ENCODE assay signal across 9 cellular contexts in the genomic region with DNA sequence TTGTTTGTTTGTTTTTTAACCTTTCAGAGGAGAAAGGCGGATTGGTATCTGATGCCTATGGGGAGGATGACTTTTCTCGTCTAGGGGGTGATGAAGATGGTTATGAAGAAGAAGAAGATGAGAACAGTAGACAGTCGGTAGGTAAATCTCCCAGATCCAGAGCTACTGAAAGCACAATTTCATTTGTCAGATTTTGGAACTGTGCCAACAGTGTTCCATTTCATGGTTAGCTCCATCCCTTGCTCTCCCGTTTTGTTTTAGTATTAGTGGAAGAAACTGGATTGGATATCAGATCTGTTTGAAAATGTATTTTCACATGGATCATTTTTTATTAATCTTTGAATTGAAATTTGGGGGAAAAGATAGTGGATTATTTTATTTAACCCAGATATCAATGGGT. TPM values are rescaled to one million over a fixed set of nuclear protein-coding genes. Genes with fewer than 3 reads are reported as not detected.
DNase-seq lines count a peak whose midpoint lies in the region; ATAC-seq and TF ChIP-seq lines count a peak whose summit lies in the region.
"Had no signal": no experiment of that assay in that cellular context is flagged by ENCODE, and none has a peak within 500 bp of the region (broad histone marks: within the 10 kb centered on the region; RNA-seq: fewer than 3 reads in every experiment).

No MANE protein-coding gene starts in this region.

- no peak for DNase-seq in SK-N-SH
- no peak for DNase-seq in fibroblast of lung (ENCODE audit: low read depth in 2 of 2)
- DNase-seq in cortex of kidney (lab: John Stamatoyannopoulos, UW): no peak
- no peak for DNase-seq in dedifferentiated amniotic fluid mesenchymal stem cell (ENCODE audit: extremely low spot score)

- TF ChIP-seq CTCF in SK-N-SH (IDR thresholded peaks at IDR 0.05) (no peak), OCI-LY3 (IDR thresholded peaks at IDR 0.05; ENCODE audit: low read depth, low read length) (no peak), fibroblast of lung (conservative IDR thresholded peaks at IDR 0.05 in 1 of 2, IDR thresholded peaks at IDR 0.05 in 1 of 2; ENCODE audit: low read depth in 1 of 2, low read length in 2 of 2) (no peak)

- peaks cover 11% of the 10 kb centered on the region for H3F3A ChIP-seq in SK-N-SH (replicated peaks; ENCODE audit: insufficient read depth)

- H2AFZ ChIP-seq in SK-N-SH (ENCODE audit: low read depth) (no peak overlapping the region), OCI-LY3 (ENCODE audit: low read depth, low read length) (no peak overlapping the region), fibroblast of lung (ENCODE audit: low read length) (no peak overlapping the region)

- ATAC-seq in SK-N-SH treated with all-trans-retinoic acid at 6 μM for 48 hours: no peak
- ATAC-seq in HG03521 (IDR thresholded peaks at IDR 0.05; ENCODE audit: unreplicated experiment): no peak
- ATAC-seq: upper lobe of right lung had no signal

- H3K4me3 ChIP-seq in SK-N-SH (ENCODE audit: low read depth in 2 of 2, low read length in 1 of 2) (peak overlapping the region; percentile 94 to 97; a peak in 3 of 4 replicates), OCI-LY3 (ENCODE audit: low read length) (peak overlapping the region; percentile 99), fibroblast of lung (replicated peaks in 1 of 4; ENCODE audit: control extremely low read depth in 1 of 4, insufficient read depth in 1 of 4, low read depth in 3 of 4, low read length in 4 of 4) (peak overlapping the region; percentile 72 to 100 (median 99)), skeletal muscle satellite cell (ENCODE audit: low read length) (peak overlapping the region; percentile 98)

- 49% methylated on average over 4 of the region's 4 CpGs for WGBS in SK-N-SH (ENCODE audit: low lambda C conversion rate)

- H3K9ac ChIP-seq in SK-N-SH (peak overlapping the region; percentile 93), OCI-LY3 (ENCODE audit: low read length) (peak overlapping the region; percentile 83), fibroblast of lung (ENCODE audit: insufficient read depth, low read length) (no peak overlapping the region), skeletal muscle satellite cell (ENCODE audit: low read depth, low read length) (peak overlapping the region; percentile 95)

- POLR2A ChIA-PET in SK-N-SH (lab: Yijun Ruan, JAX): no interaction called here

- H4K20me1 ChIP-seq in SK-N-SH (ENCODE audit: insufficient read depth): no peaks in the 10 kb centered on the region
- no peaks in the 10 kb centered on the region for H4K20me1 ChIP-seq in OCI-LY3 (ENCODE audit: insufficient read depth, low read length)
- peaks cover 3% of the 10 kb centered on the region for H4K20me1 ChIP-seq in fibroblast of lung (ENCODE audit: control insufficient read depth, extremely low read depth, insufficient read depth, low read length)

- H3K9me3 ChIP-seq in SK-N-SH (no peaks in the 10 kb centered on the region), OCI-LY3 (ENCODE audit: insufficient read depth, low read length) (peaks cover 5% of the 10 kb centered on the region; the same call in 1 of the 2 replicates), fibroblast of lung (ENCODE audit: control insufficient read depth, insufficient read depth, low read depth, low read length) (no peaks in the 10 kb centered on the region), skeletal muscle satellite cell (replicated peaks; ENCODE audit: low read length) (no peaks in the 10 kb centered on the region)
- H3K9me3 ChIP-seq: upper lobe of right lung had no signal

- H3K4me2 ChIP-seq in SK-N-SH (peak overlapping the region; percentile 77), OCI-LY3 (ENCODE audit: low read length) (peak overlapping the region; percentile 95), fibroblast of lung (ENCODE audit: extremely low read depth, insufficient read depth, low read length) (peak overlapping the region; percentile 96), skeletal muscle satellite cell (ENCODE audit: low read length) (peak overlapping the region; percentile 80)

- peak overlapping the region in 1 of 2 experiments; percentile 79; a peak in 1 of 4 replicates for H3K27ac ChIP-seq in SK-N-SH (ENCODE audit: low read depth in 2 of 2, low read length in 1 of 2)
- 0 out of 2 replicates have a peak overlapping the region, but pooled peaks have one; percentile 67 for H3K27ac ChIP-seq in OCI-LY3 (ENCODE audit: low read length)
- no peak overlapping the region for H3K27ac ChIP-seq in fibroblast of lung (ENCODE audit: insufficient read depth, low read length)

- H3K27me3 ChIP-seq in SK-N-SH (ENCODE audit: insufficient read depth) (no peaks in the 10 kb centered on the region), OCI-LY3 (ENCODE audit: low read depth, low read length) (no peaks in the 10 kb centered on the region), fibroblast of lung (ENCODE audit: control insufficient read depth, insufficient read depth, low read length) (no peaks in the 10 kb centered on the region), skeletal muscle satellite cell (ENCODE audit: control insufficient read depth, insufficient read depth, low read length) (no peaks in the 10 kb centered on the region)
- H3K27me3 ChIP-seq: upper lobe of right lung had no signal

- H3K79me2 ChIP-seq in SK-N-SH (ENCODE audit: insufficient read depth): peaks cover 87% of the 10 kb centered on the region
- H3K79me2 ChIP-seq in OCI-LY3 (ENCODE audit: low read length): peaks cover 81% of the 10 kb centered on the region
- peaks cover 56% of the 10 kb centered on the region for H3K79me2 ChIP-seq in fibroblast of lung (ENCODE audit: control insufficient read depth, insufficient read depth, low read length)

- TF ChIP-seq EP300 in SK-N-SH (IDR thresholded peaks at IDR 0.05; ENCODE audit: borderline replicate concordance in 1 of 2, low read depth in 1 of 2, low read length in 1 of 2): no peak

- no peaks in the 10 kb centered on the region for H3K9me2 ChIP-seq in SK-N-SH

- TF ChIP-seq RAD21 in SK-N-SH (IDR thresholded peaks at IDR 0.05; ENCODE audit: low read length): no peak

- CTCF ChIA-PET in SK-N-SH (lab: Yijun Ruan, JAX): interaction anchor here (0.7 to 5.9 kb wide), 10 partner anchors 7 to 85 kb away, joined by 3 to 75 read pairs (median 4); partner anchors contain the start of gene SMIM5

- peaks cover 12 to 16% of the 10 kb centered on the region in 2 experiments; a peak in 3 of 4 replicates for H3K4me1 ChIP-seq in SK-N-SH (ENCODE audit: control insufficient read depth in 1 of 2, insufficient read depth in 2 of 2, low read depth in 1 of 2, low read length in 1 of 2)
- peaks cover 35% of the 10 kb centered on the region for H3K4me1 ChIP-seq in OCI-LY3 (ENCODE audit: low read length)
- peaks cover 8% of the 10 kb centered on the region for H3K4me1 ChIP-seq in fibroblast of lung (ENCODE audit: control insufficient read depth, extremely low read depth, insufficient read depth, low read length)
- H3K4me1 ChIP-seq in skeletal muscle satellite cell (ENCODE audit: control insufficient read depth, insufficient read depth, low read length): peaks cover 18% of the 10 kb centered on the region

- H3K36me3 ChIP-seq in SK-N-SH (replicated peaks in 1 of 2; ENCODE audit: control insufficient read depth in 1 of 2, insufficient read depth in 2 of 2, low read length in 1 of 2): peaks cover 44 to 65% of the 10 kb centered on the region in 2 experiments
- H3K36me3 ChIP-seq in OCI-LY3 (replicated peaks; ENCODE audit: low read depth, low read length): peaks cover 54% of the 10 kb centered on the region
- peaks cover 11% of the 10 kb centered on the region for H3K36me3 ChIP-seq in fibroblast of lung (ENCODE audit: control insufficient read depth, insufficient read depth, low read length)
- peaks cover 35% of the 10 kb centered on the region for H3K36me3 ChIP-seq in skeletal muscle satellite cell (ENCODE audit: insufficient read depth, low read length)

TF ChIP-seq in SK-N-SH, 30 proteins besides CTCF, POLR2A, EP300 and RAD21:
- peak; percentile 65 for TF ChIP-seq NFIC (IDR thresholded peaks at IDR 0.05; ENCODE audit: borderline replicate concordance)
- no peak for TF ChIP-seq RFX5 (IDR thresholded peaks at IDR 0.05; ENCODE audit: low read length)

TF ChIP-seq in SK-N-SH treated with all-trans-retinoic acid at 6 μM for 48 hours, 23 proteins besides CTCF, POLR2A, EP300 and RAD21 (continues in another document):
- TF ChIP-seq ZNF565 (CRISPR knock-in tag; conservative IDR thresholded peaks at IDR 0.05; ENCODE audit: low read depth): no peak
- no peak for TF ChIP-seq ZFP3 (CRISPR knock-in tag; IDR thresholded peaks at IDR 0.05)

RNA-seq across cellular contexts. Expression of gene SAP30BP, which starts 1.4 kb away (rescaled TPM):
- 145 and 158 TPM in 2 replicates for polyA plus RNA-seq in SK-N-SH (2012; rRNA removed)
- polyA plus RNA-seq in SK-N-SH (2012; cell fraction: cytosol; rRNA removed): 103 and 121 TPM in 2 replicates
- 387 and 410 TPM in 2 replicates for polyA plus RNA-seq in SK-N-SH (2012; cell fraction: nucleus; rRNA removed)
- 40.6 and 43.9 TPM in 2 replicates for total RNA-seq in fibroblast of lung
- polyA plus RNA-seq in fibroblast of lung: 61.0 and 84.5 TPM in 2 replicates
- polyA plus RNA-seq in fibroblast of lung (2012): 63.7 and 84.5 TPM in 2 replicates
- polyA minus RNA-seq in fibroblast of lung (ENCODE audit: low replicate concordance): 49.4 and 52.1 TPM in 2 replicates
- total RNA-seq in skeletal muscle satellite cell (2012; rRNA removed): 52.6 and 68.4 TPM in 2 replicates

RNA-seq across cellular contexts. Expression of gene RECQL5, which starts 1.5 kb away (rescaled TPM):
- polyA plus RNA-seq in SK-N-SH (2012; rRNA removed): 22.5 and 25.3 TPM in 2 replicates
- polyA plus RNA-seq in SK-N-SH (2012; cell fraction: cytosol; rRNA removed): 8.8 and 11.4 TPM in 2 replicates
- 179 and 199 TPM in 2 replicates for polyA plus RNA-seq in SK-N-SH (2012; cell fraction: nucleus; rRNA removed)
- 18.5 and 26.3 TPM in 2 replicates for total RNA-seq in fibroblast of lung
- polyA plus RNA-seq in fibroblast of lung: 8.4 and 9.9 TPM in 2 replicates
- polyA plus RNA-seq in fibroblast of lung (2012): 7.7 and 11.5 TPM in 2 replicates
- 29.8 and 33.3 TPM in 2 replicates for polyA minus RNA-seq in fibroblast of lung (ENCODE audit: low replicate concordance)
- 10.5 and 13.7 TPM in 2 replicates for total RNA-seq in skeletal muscle satellite cell (2012; rRNA removed)

RNA-seq across cellular contexts. Expression of gene SMIM5, which starts 35.3 kb away (rescaled TPM):
- polyA plus RNA-seq in SK-N-SH (2012; rRNA removed) (0.02 TPM in 1 of 2 replicates, not detected in the other), fibroblast of lung (0.05 TPM in 1 of 2 replicates, not detected in the other)
- not detected in 2 replicates for polyA plus RNA-seq in SK-N-SH (2012; cell fraction: cytosol; rRNA removed)
- 0.14 and 0.39 TPM in 2 replicates for polyA plus RNA-seq in SK-N-SH (2012; cell fraction: nucleus; rRNA removed)
- under 0.01 and 0.17 TPM in 2 replicates for total RNA-seq in fibroblast of lung
- 0.10 TPM in 1 of 2 replicates, not detected in the other for polyA plus RNA-seq in fibroblast of lung (2012)
- polyA minus RNA-seq in fibroblast of lung (ENCODE audit: low replicate concordance): not detected in 2 replicates
- under 0.01 TPM in 1 of 2 replicates, not detected in the other for total RNA-seq in skeletal muscle satellite cell (2012; rRNA removed)

RNA-seq across cellular contexts. Expression of gene ITGB4, which starts 52.8 kb away (rescaled TPM):
- polyA plus RNA-seq in SK-N-SH (2012; rRNA removed) (3.6 and 7.0 TPM in 2 replicates), fibroblast of lung (0.17 and 0.58 TPM in 2 replicates)
- polyA plus RNA-seq in SK-N-SH (2012; cell fraction: cytosol; rRNA removed): 1.7 and 3.3 TPM in 2 replicates
- polyA plus RNA-seq in SK-N-SH (2012; cell fraction: nucleus; rRNA removed): 8.6 and 11.2 TPM in 2 replicates
- 0.17 and 0.26 TPM in 2 replicates for total RNA-seq in fibroblast of lung
- polyA plus RNA-seq in fibroblast of lung (2012): 1.2 and 1.4 TPM in 2 replicates
- polyA minus RNA-seq in fibroblast of lung (ENCODE audit: low replicate concordance): 0.08 and 0.11 TPM in 2 replicates
- total RNA-seq in skeletal muscle satellite cell (2012; rRNA removed): not detected in 2 replicates
